9 cellular contexts compared by ENCODE assay signal in genomic region chr22:33049125-33049729, GRCh38. TPM values are rescaled to one million over a fixed set of nuclear protein-coding genes. Genes with fewer than 3 reads are reported as not detected.
DNase-seq lines count a peak whose midpoint lies in the region; ATAC-seq, FAIRE-seq and TF ChIP-seq lines count a peak whose summit lies in the region.
"Had no signal": no experiment of that assay in that cellular context is flagged by ENCODE, and none has a peak within 500 bp of the region (broad histone marks: within the 10 kb centered on the region; RNA-seq: fewer than 3 reads in every experiment).

No MANE protein-coding gene starts in this region.

- no peak for TF ChIP-seq POLR2A in spleen (IDR thresholded peaks at IDR 0.05)

- H3K79me2 ChIP-seq in astrocyte (ENCODE audit: insufficient read depth, low read length), result no peaks in the 10 kb centered on the region

- CTCF ChIA-PET in T-cell (lab: Charles Lee), result interaction anchor here in 1 of 2 donors (0.6 kb wide), 1 partner anchor 1077 kb away, joined by 3 read pairs; no protein-coding TSS in a partner anchor

- H3K9me3 Mint-ChIP-seq in T-cell, result no peaks in the 10 kb centered on the region
- H3K9me3 Mint-ChIP-seq in astrocyte (ENCODE audit: unreplicated experiment), result no peaks in the 10 kb centered on the region

- WGBS in spleen, 5 donors, result 44 to 56% (median 49%) methylated on average over 9 of the region's 9 CpGs

- H3K27ac ChIP-seq in astrocyte (ENCODE audit: low read depth, low read length) (no peak overlapping the region), spleen (no peak overlapping the region)

- POLR2A ChIA-PET in T-cell (lab: Charles Lee), result no interaction called here

- intact Hi-C loops in spleen (cut with DNase I; ENCODE audit: low total_unique reads), result no loop called here

- no peaks in the 10 kb centered on the region for H3K4me1 Mint-ChIP-seq in T-cell
- H3K4me1 Mint-ChIP-seq in astrocyte (ENCODE audit: low read depth, unreplicated experiment), result no peaks in the 10 kb centered on the region

- TF ChIP-seq CTCF in LNCaP clone FGC (IDR thresholded peaks at IDR 0.05; ENCODE audit: control insufficient read depth, extremely low read depth, insufficient read depth) (peak; percentile 87), astrocyte (IDR thresholded peaks at IDR 0.05; ENCODE audit: insufficient read depth, low read depth, low read length) (peak; percentile 93), spleen (IDR thresholded peaks at IDR 0.05 in 8 of 11, conservative IDR thresholded peaks at IDR 0.05 in 3 of 11) (peak in 10 of 11 experiments; percentile 38 to 90 (median 84))

- ATAC-seq in T-cell (replicated peaks in 1 of 4) (peak in 2 of 4 experiments; percentile 34 to 51), GM18907 (IDR thresholded peaks at IDR 0.05; ENCODE audit: unreplicated experiment) (no peak), GM18870 (IDR thresholded peaks at IDR 0.05; ENCODE audit: unreplicated experiment) (no peak)

- H3K4me2 ChIP-seq in astrocyte (ENCODE audit: low read length), result no peak overlapping the region

- H3K27ac Mint-ChIP-seq in T-cell, result no peak overlapping the region
- no peak overlapping the region for H3K27ac Mint-ChIP-seq in astrocyte (ENCODE audit: unreplicated experiment)

- no peaks in the 10 kb centered on the region for H3K4me1 ChIP-seq in astrocyte (ENCODE audit: insufficient read depth, low read length)
- no peaks in the 10 kb centered on the region for H3K4me1 ChIP-seq in spleen

- no peaks in the 10 kb centered on the region for H3K36me3 Mint-ChIP-seq in T-cell
- no peaks in the 10 kb centered on the region for H3K36me3 Mint-ChIP-seq in astrocyte (ENCODE audit: low read depth, unreplicated experiment)

- H2AFZ ChIP-seq in astrocyte (ENCODE audit: low read depth, low read length), result no peak overlapping the region

- no peaks in the 10 kb centered on the region for H3K36me3 ChIP-seq in astrocyte (ENCODE audit: insufficient read depth, low read length)
- H3K36me3 ChIP-seq in spleen, result no peaks in the 10 kb centered on the region

- H4K20me1 ChIP-seq in astrocyte (ENCODE audit: insufficient read depth, low read length), result no peaks in the 10 kb centered on the region

- FAIRE-seq in astrocyte (lab: Jason Lieb, UNC), result no peak
- FAIRE-seq: colon had no signal

- no peak overlapping the region for H3K4me3 ChIP-seq in LNCaP clone FGC (ENCODE audit: low read depth, low read length)
- H3K4me3 ChIP-seq in astrocyte (ENCODE audit: insufficient read depth, low read depth, low read length), result no peak overlapping the region
- no peak overlapping the region for H3K4me3 ChIP-seq in spleen

- H3K27me3 ChIP-seq in astrocyte (ENCODE audit: insufficient read depth, low read length) (peaks cover 10% of the 10 kb centered on the region), spleen (replicated peaks in 1 of 7) (peaks cover 0 to 42% (median 0%) of the 10 kb centered on the region in 7 donors)

- DNase-seq in EL (peak; percentile 58), LNCaP clone FGC (ENCODE audit: low read depth) (peak; percentile 82), T-cell (peak in 30 of 34 experiments; percentile 2 to 52 (median 34)), astrocyte (ENCODE audit: low read depth) (peak; percentile 53), hepatic stellate cell (ENCODE audit: low spot score) (peak; percentile 78), spleen (peak; percentile 81)

- no peaks in the 10 kb centered on the region for H3K9me3 ChIP-seq in astrocyte (ENCODE audit: insufficient read depth, low read depth, low read length)
- no peaks in the 10 kb centered on the region for H3K9me3 ChIP-seq in spleen

- H3K27me3 Mint-ChIP-seq in T-cell, result peaks cover 28 to 35% of the 10 kb centered on the region in 2 donors
- peaks cover 10% of the 10 kb centered on the region for H3K27me3 Mint-ChIP-seq in astrocyte (ENCODE audit: low read depth, unreplicated experiment)

- no peak overlapping the region for H3K9ac ChIP-seq in astrocyte (ENCODE audit: low read length)

- H3K4me3 Mint-ChIP-seq in T-cell (no peak overlapping the region), astrocyte (ENCODE audit: unreplicated experiment) (no peak overlapping the region)

RNA-seq across cellular contexts. Expression of gene SYN3, which starts 9.0 kb away (rescaled TPM):
- total RNA-seq in T-cell, result under 1 TPM in 1 of 5 donors, not detected in 4; 0.39 TPM
- total RNA-seq in astrocyte, result 0.41 TPM in 1 of 2 replicates, not detected in the other
- total RNA-seq in spleen, result 1 to 10 TPM; 1.0 to 8.4 (median 2.9) TPM
- 1 to 10 TPM in 1 of 3 donors, under 1 TPM in 2; 0.65 to 3.6 (median 0.96) TPM for polyA plus RNA-seq in spleen
